Comparison of ENCODE assay signal across 31 cellular contexts in genomic region chr3:118011910-118012309, GRCh38.
"Had no signal": no experiment of that assay in that cellular context is flagged by ENCODE, and none has a peak within 500 bp of the region (broad histone marks: within the 10 kb centered on the region; RNA-seq: fewer than 3 reads in every experiment).

No MANE protein-coding gene starts in this region.

- ATAC-seq: activated CD8-positive, alpha-beta memory T cell treated with anti-CD3 and anti-CD28 coated beads, Interleukin-2, amount 10 ng/mL, durations not matched to agents 7 days and 5 days; Right ventricle myocardium inferior had no signal

- H3K36me3 ChIP-seq: brain microvascular endothelial cell, WERI-Rb-1 had no signal

- DNase-seq: activated CD4-positive, alpha-beta memory T cell treated with anti-CD3 and anti-CD28 coated beads, Interleukin-2, amount 10 ng/mL, durations not matched to agents 7 days and 5 days; activated CD4-positive, alpha-beta T cell treated with anti-CD3 and anti-CD28 coated beads for 1 hour; activated CD4-positive, alpha-beta T cell treated with anti-CD3 and anti-CD28 coated beads for 48 hours; activated CD4-positive, CD25-positive, alpha-beta regulatory T cell; activated CD8-positive, alpha-beta memory T cell treated with anti-CD3 and anti-CD28 coated beads for 24 hours; activated CD8-positive, alpha-beta memory T cell treated with anti-CD3 and anti-CD28 coated beads, Interleukin-2, amount 10 ng/mL, durations not matched to agents 7 days and 5 days; activated CD8-positive, alpha-beta memory T cell treated with anti-CD3 and anti-CD28 coated beads, Interleukin-2, amount 50 U/mL, for 48 hours; activated effector memory CD4-positive, alpha-beta T cell treated with Interleukin-2 at 50 U/mL for 16 hours; activated naive CD4-positive, alpha-beta T cell treated with anti-CD3 and anti-CD28 coated beads, Interleukin-2, amount 10 ng/mL, durations not matched to agents 7 days and 5 days; activated T-cell treated with anti-CD3 and anti-CD28 coated beads, Interleukin-2, amount 50 U/mL, for 48 hours; amniotic stem cell; aorta; brain microvascular endothelial cell; central memory CD4-positive, alpha-beta T cell; NCI-H1105; NCI-H1417 treated with DMSO at 0.1 percent for 48 hours; NCI-H1694; NCI-H1930; NCI-H2081 treated with DMSO at 0.1 percent for 48 hours; NCI-H2171; NCI-H510A; NCI-H526; NCI-H748 treated with DMSO at 0.1 percent for 48 hours; NK-92 treated with Interleukin-12 subunit alpha and Interleukin-12 subunit beta, amount 100 ng/mL, for 24 hours; PC-9; SIG-M5; T1000; WERI-Rb-1 had no signal

- H3K27me3 ChIP-seq: brain microvascular endothelial cell had no signal

- H3K4me3 ChIP-seq: PC-9, SK-N-MC had no signal

- H3K27ac ChIP-seq: brain microvascular endothelial cell, PC-9, RWPE1, SK-N-MC, WERI-Rb-1 had no signal
